ENCODE assay signal across 8 cellular contexts in genomic region chr16:51982715-51983680, GRCh38.
DNase-seq lines count a peak whose midpoint lies in the region; ATAC-seq and TF ChIP-seq lines count a peak whose summit lies in the region.

No MANE protein-coding gene starts in this region.

- ATAC-seq in GM18909 (IDR thresholded peaks at IDR 0.05; ENCODE audit: poor library complexity, unreplicated experiment) = peak; percentile 57
- ATAC-seq in GM21786 (IDR thresholded peaks at IDR 0.05; ENCODE audit: unreplicated experiment) = no peak
- ATAC-seq in GM19023 (IDR thresholded peaks at IDR 0.05; ENCODE audit: unreplicated experiment) = no peak

- peaks cover 3% of the 10 kb centered on the region for H3K36me3 Mint-ChIP-seq in nephron progenitor cell (ENCODE audit: low read depth)

- no peaks in the 10 kb centered on the region for H3K27me3 ChIP-seq in SJSA1 (replicated peaks)

- no peak overlapping the region for H3K27ac ChIP-seq in SJSA1

- no peak for TF ChIP-seq POLR2A in erythroblast (IDR thresholded peaks at IDR 0.05; ENCODE audit: low read length)

- peak; percentile 68 for DNase-seq in COR-L47 (lab: John Stamatoyannopoulos, UW)
- DNase-seq in NCI-H1048 (lab: John Stamatoyannopoulos, UW) = peak; percentile 30
- DNase-seq in SJSA1 (ENCODE audit: low read depth in 1 of 2, low spot score in 2 of 2) = peak; percentile 50 to 52
- DNase-seq in erythroblast (lab: John Stamatoyannopoulos, UW) = peak; percentile 50 to 73
- DNase-seq in nephron progenitor cell = peak; percentile 61

- H3K4me1 ChIP-seq in SJSA1 (replicated peaks) = no peaks in the 10 kb centered on the region

- no peaks in the 10 kb centered on the region for H3K36me3 ChIP-seq in SJSA1

- H3K27me3 Mint-ChIP-seq in nephron progenitor cell (ENCODE audit: low read depth, poor library complexity) = no peaks in the 10 kb centered on the region

- H3K4me3 Mint-ChIP-seq in nephron progenitor cell = no peak overlapping the region

- H3K4me3 ChIP-seq in SJSA1 = no peak overlapping the region

- H3K4me1 Mint-ChIP-seq in nephron progenitor cell = peaks cover 41% of the 10 kb centered on the region

- no peak overlapping the region for H3K27ac Mint-ChIP-seq in nephron progenitor cell

- H3K9me3 Mint-ChIP-seq in nephron progenitor cell = peaks cover 9% of the 10 kb centered on the region

- no peaks in the 10 kb centered on the region for H3K9me3 ChIP-seq in SJSA1 (replicated peaks)

- TF ChIP-seq CTCF in nephron progenitor cell (IDR thresholded peaks at IDR 0.05) = peak; percentile 76
